Comparison of ENCODE assay signal across 8 cellular contexts in the genomic region with DNA sequence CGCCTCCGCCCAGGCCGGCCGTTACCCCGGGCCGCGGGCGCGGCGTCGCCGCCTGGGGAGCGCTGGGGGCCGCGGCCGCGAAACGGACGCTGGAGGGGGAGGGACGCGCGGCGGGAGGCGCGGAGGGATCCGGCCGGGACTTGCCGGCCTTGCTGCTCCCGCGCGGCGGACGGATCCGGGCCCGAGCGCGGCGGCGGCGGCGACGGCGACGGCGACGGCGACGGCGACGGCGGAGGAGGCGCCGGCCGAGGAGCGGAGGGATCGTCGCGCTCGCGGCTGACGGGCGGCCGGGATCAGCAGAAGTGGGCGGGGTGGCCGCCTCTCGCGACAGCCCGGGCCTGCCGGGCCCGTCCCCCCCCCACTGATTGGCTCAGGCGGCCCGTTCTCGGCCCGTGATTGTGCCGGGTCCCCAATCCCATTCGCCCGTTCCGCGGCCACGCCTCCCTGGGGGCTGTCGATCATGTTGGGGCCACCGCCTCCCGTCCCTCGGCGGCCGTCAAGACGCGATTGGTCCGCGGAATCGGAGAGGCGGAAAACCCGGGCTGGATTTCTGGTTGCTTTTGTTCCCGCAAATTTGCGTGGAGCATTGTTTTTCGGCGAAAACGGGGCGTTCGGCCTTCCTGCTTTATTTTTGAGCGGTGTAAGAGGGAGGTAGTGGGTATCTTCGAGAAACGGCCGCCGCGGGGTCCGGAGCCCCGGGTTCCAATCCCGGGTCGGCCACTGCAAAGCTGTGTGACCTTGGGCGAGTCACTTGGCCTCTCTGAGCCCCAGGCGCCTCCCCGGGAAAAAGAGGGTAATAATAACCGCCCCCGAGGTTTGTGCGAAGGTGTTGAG. TPM values are rescaled to one million over a fixed set of nuclear protein-coding genes. Genes with fewer than 3 reads are reported as not detected.
DNase-seq lines count a peak whose midpoint lies in the region; ATAC-seq, FAIRE-seq and TF ChIP-seq lines count a peak whose summit lies in the region.

ZCCHC14 (minus strand) TSS at position 304 of the 834 bp plus-strand sequence. CDS start 786 bp downstream, outside the sequence.

- H3K27me3 Mint-ChIP-seq in T-helper 17 cell: no peaks in the 10 kb centered on the region

- FAIRE-seq in GM12892 (lab: Jason Lieb, UNC): no peak

- DNase-seq in GM12892 (ENCODE audit: insufficient read length) (peak; percentile 91), NCI-H146 (lab: John Stamatoyannopoulos, UW) (peak; percentile 95), T-helper 17 cell (peak; percentile 98 to 99 (median 99)), ascending aorta (ENCODE audit: low spot score in 2 of 2) (peak; percentile 96 to 99), right atrium auricular region (ENCODE audit: low spot score) (peak; percentile 99), psoas muscle (peak; percentile 100), ureter (ENCODE audit: low spot score) (peak; percentile 99)

- H3K27ac Mint-ChIP-seq in T-helper 17 cell: peak within 1 kb of the TSS; percentile 79

- peak within 1 kb of the TSS; percentile 21 to 72 for H3K27ac ChIP-seq in ascending aorta
- H3K27ac ChIP-seq in right atrium auricular region: peak within 1 kb of the TSS; percentile 21 to 71
- peak within 1 kb of the TSS; percentile 69 for H3K27ac ChIP-seq in psoas muscle

- H3K36me3 ChIP-seq in ascending aorta: no peaks in the 10 kb centered on the region
- no peaks in the 10 kb centered on the region for H3K36me3 ChIP-seq in right atrium auricular region
- H3K36me3 ChIP-seq in psoas muscle (ENCODE audit: insufficient read depth in 1 of 2, low read depth in 1 of 2): no peaks in the 10 kb centered on the region

- peaks cover 8 to 22% of the 10 kb centered on the region in 2 donors for H3K4me1 ChIP-seq in ascending aorta
- H3K4me1 ChIP-seq in right atrium auricular region: peaks cover 0 to 45% of the 10 kb centered on the region in 2 donors
- H3K4me1 ChIP-seq in psoas muscle: peaks cover 23% of the 10 kb centered on the region

- peak in 1 of 3 experiments; percentile 22 for TF ChIP-seq CTCF in ascending aorta (IDR thresholded peaks at IDR 0.05)
- TF ChIP-seq CTCF in right atrium auricular region (IDR thresholded peaks at IDR 0.05): no peak
- TF ChIP-seq CTCF in psoas muscle (IDR thresholded peaks at IDR 0.05): no peak

- peaks cover 40% of the 10 kb centered on the region for H3K4me1 Mint-ChIP-seq in T-helper 17 cell

- ATAC-seq in HG02763 (IDR thresholded peaks at IDR 0.05; ENCODE audit: unreplicated experiment) (peak; percentile 87), T-helper 17 cell (peak; percentile 94), psoas muscle (peak; percentile 98 to 99 (median 99))

- intact Hi-C loops in ascending aorta (cut with DNase I) (loop anchor here (1.0 to 2.0 kb wide), 5 partner anchors 25 to 100 kb away; partner anchors contain the start of gene MAP1LC3B), psoas muscle (cut with DNase I) (no loop called here)

- H3K9me3 ChIP-seq in T-helper 17 cell (ENCODE audit: control insufficient read depth, low read length, poor library complexity, severe bottlenecking): no peaks in the 10 kb centered on the region
- no peaks in the 10 kb centered on the region for H3K9me3 ChIP-seq in ascending aorta
- H3K9me3 ChIP-seq in right atrium auricular region: no peaks in the 10 kb centered on the region
- H3K9me3 ChIP-seq in psoas muscle: no peaks in the 10 kb centered on the region

- H3K36me3 Mint-ChIP-seq in T-helper 17 cell (ENCODE audit: low read depth): no peaks in the 10 kb centered on the region

- no peaks in the 10 kb centered on the region for H3K27me3 ChIP-seq in ascending aorta
- H3K27me3 ChIP-seq in right atrium auricular region: no peaks in the 10 kb centered on the region
- no peaks in the 10 kb centered on the region for H3K27me3 ChIP-seq in psoas muscle (ENCODE audit: insufficient read depth in 3 of 3, low read length in 2 of 3)

- no peak for TF ChIP-seq POLR2A in GM12892 (IDR thresholded peaks at IDR 0.05; ENCODE audit: low read depth, low read length)

- H3K4me3 ChIP-seq in ascending aorta: peak within 1 kb of the TSS; percentile 57 to 90
- H3K4me3 ChIP-seq in right atrium auricular region: peak within 1 kb of the TSS; percentile 50 to 59
- H3K4me3 ChIP-seq in psoas muscle: peak within 1 kb of the TSS; percentile 70

- WGBS in psoas muscle, 3 donors: 1 to 6% (median 2%) methylated on average over 44 to 116 of the region's 116 CpGs

- H3K4me3 Mint-ChIP-seq in T-helper 17 cell: peak within 1 kb of the TSS; percentile 92

RNA-seq across cellular contexts. Expression of gene ZCCHC14, which starts in this region (rescaled TPM):
- polyA plus RNA-seq in GM12892 (2012; ENCODE audit: missing spikeins): 0.30 TPM
- total RNA-seq in T-helper 17 cell: 10 to 100 TPM; 16.5 to 17.7 TPM
- 131 TPM for total RNA-seq in ascending aorta
- total RNA-seq in right atrium auricular region: 10 to 100 TPM; 10.6 to 18.0 TPM
- total RNA-seq in psoas muscle: 10 to 100 TPM; 14.6 to 17.3 (median 15.8) TPM
- polyA plus RNA-seq in psoas muscle: 10 to 100 TPM in 1 of 3 donors, 1 to 10 TPM in 2; 5.8 to 12.1 (median 6.0) TPM
- 27.2 TPM for total RNA-seq in ureter

Comparison
In these comparisons a context has a peak if more than half of its experiments do, and no peak if none do; other contexts are left out.
1. Peak in every context shown above with its lines: DNase-seq, ATAC-seq, H3K4me3 ChIP-seq and H3K27ac ChIP-seq.